Comparison of ENCODE assay signal across 9 cellular contexts in the genomic region with DNA sequence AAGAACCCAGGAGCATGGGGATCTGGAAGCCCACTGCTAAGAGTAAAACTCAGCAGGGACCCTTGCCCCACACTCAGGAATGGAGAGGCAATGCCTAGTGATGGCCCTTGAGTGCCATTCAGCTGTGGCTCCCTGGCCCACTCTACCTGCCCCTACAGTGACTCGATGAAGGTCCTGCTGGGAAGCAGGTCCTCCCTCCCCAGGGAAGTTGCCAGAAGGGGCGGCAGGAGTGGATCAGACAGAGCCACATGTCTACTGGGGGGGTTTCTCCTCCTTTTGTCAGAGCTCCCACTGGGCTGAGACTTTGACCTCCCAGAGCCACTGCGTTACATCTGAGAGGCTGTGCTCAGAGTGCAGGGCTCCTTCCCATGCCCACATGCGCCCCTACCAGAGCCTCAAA. TPM values are rescaled to one million over a fixed set of nuclear protein-coding genes. Genes with fewer than 3 reads are reported as not detected.
A peak's percentile ranks its signal among the peaks of the same experiment; 100 is the strongest.
DNase-seq lines count a peak whose midpoint lies in the region; ATAC-seq and TF ChIP-seq lines count a peak whose summit lies in the region.
"Had no signal": no experiment of that assay in that cellular context is flagged by ENCODE, and none has a peak within 500 bp of the region (broad histone marks: within the 10 kb centered on the region; RNA-seq: fewer than 3 reads in every experiment).

No MANE protein-coding gene starts in this region.

- H3K4me1 ChIP-seq in HUES48 (ENCODE audit: control insufficient read depth, insufficient read depth, low read length), result no peaks in the 10 kb centered on the region

- H4K20me1 ChIP-seq in neural cell (ENCODE audit: insufficient read depth), result no peaks in the 10 kb centered on the region

- H3K36me3 ChIP-seq in HUES48 (ENCODE audit: control insufficient read depth, insufficient read depth, low read length) (peaks cover 12% of the 10 kb centered on the region), neural cell (ENCODE audit: insufficient read depth, low read length) (no peaks in the 10 kb centered on the region)

- H3K4me2 ChIP-seq in neural cell (ENCODE audit: low read length), result no peak overlapping the region

- TF ChIP-seq EP300 in neural cell (conservative IDR thresholded peaks at IDR 0.05; ENCODE audit: poor library complexity, severe bottlenecking), result no peak

- ATAC-seq in GM21423 (IDR thresholded peaks at IDR 0.05; ENCODE audit: unreplicated experiment), result no peak
- no peak for ATAC-seq in GM19463 (IDR thresholded peaks at IDR 0.05; ENCODE audit: unreplicated experiment)
- ATAC-seq: body of pancreas had no signal

- H3K27ac ChIP-seq in HUES48 (ENCODE audit: low read depth, low read length) (no peak overlapping the region), caudate nucleus (ENCODE audit: low read depth, low read length) (peak overlapping the region; percentile 80), neural cell (ENCODE audit: low read length) (no peak overlapping the region)

- TF ChIP-seq RAD21 in neural cell (conservative IDR thresholded peaks at IDR 0.05), result no peak

- H2AFZ ChIP-seq in neural cell (ENCODE audit: low read depth, low read length), result no peak overlapping the region

- H3K27me3 ChIP-seq in HUES48 (ENCODE audit: control insufficient read depth, insufficient read depth, low read length) (no peaks in the 10 kb centered on the region), neural cell (ENCODE audit: insufficient read depth, low read depth, low read length) (no peaks in the 10 kb centered on the region)
- H3K27me3 ChIP-seq: body of pancreas had no signal

- H3K4me3 ChIP-seq in AG10803 (ENCODE audit: low read length) (peak overlapping the region; percentile 68), HUES48 (ENCODE audit: low read depth, low read length) (0 out of 2 replicates have a peak overlapping the region, but pooled peaks have one; percentile 59), neural cell (ENCODE audit: low read length) (peak overlapping the region; percentile 67)

- no peak for TF ChIP-seq CTCF in AG10803 (conservative IDR thresholded peaks at IDR 0.05; ENCODE audit: low read length)
- no peak for TF ChIP-seq CTCF in neural cell (IDR thresholded peaks at IDR 0.05; ENCODE audit: poor library complexity, severe bottlenecking)

- peaks cover 25% of the 10 kb centered on the region for H3K9me3 ChIP-seq in HUES48 (ENCODE audit: control insufficient read depth, insufficient read depth, low read length)
- no peaks in the 10 kb centered on the region for H3K9me3 ChIP-seq in neural cell (ENCODE audit: low read length)
- H3K9me3 ChIP-seq: body of pancreas had no signal

- no peaks in the 10 kb centered on the region for H3K9me2 ChIP-seq in neural cell (ENCODE audit: insufficient read depth, low read length)

- no peaks in the 10 kb centered on the region for H3F3A ChIP-seq in neural cell (ENCODE audit: insufficient read depth, low read length, poor library complexity, severe bottlenecking)

- H3K9ac ChIP-seq in HUES48 (ENCODE audit: low read depth, low read length), result no peak overlapping the region
- no peak overlapping the region for H3K9ac ChIP-seq in neural cell (ENCODE audit: low read length)

- DNase-seq in AG10803 (ENCODE audit: low read depth), result no peak
- no peak for DNase-seq in caudate nucleus (lab: John Stamatoyannopoulos, UW)
- DNase-seq in NCI-H1048 (lab: John Stamatoyannopoulos, UW), result no peak
- DNase-seq in NCI-H82 (lab: John Stamatoyannopoulos, UW), result no peak

- no peaks in the 10 kb centered on the region for H3K79me2 ChIP-seq in neural cell (replicated peaks; ENCODE audit: insufficient read depth, low read length)

TF ChIP-seq in neural cell, 6 proteins besides CTCF, POLR2A, EP300 and RAD21:
- TF ChIP-seq EZH2 (IDR thresholded peaks at IDR 0.05; ENCODE audit: borderline replicate concordance, insufficient read depth, low read length, poor library complexity, severe bottlenecking) (no peak), MXI1 (conservative IDR thresholded peaks at IDR 0.05; ENCODE audit: poor library complexity, severe bottlenecking) (no peak), POLR2AphosphoS5 (IDR thresholded peaks at IDR 0.05) (no peak), SMC3 (conservative IDR thresholded peaks at IDR 0.05; ENCODE audit: poor library complexity) (no peak), TAF1 (IDR thresholded peaks at IDR 0.05; ENCODE audit: low read depth) (no peak)
- TF ChIP-seq, protein P1, sequence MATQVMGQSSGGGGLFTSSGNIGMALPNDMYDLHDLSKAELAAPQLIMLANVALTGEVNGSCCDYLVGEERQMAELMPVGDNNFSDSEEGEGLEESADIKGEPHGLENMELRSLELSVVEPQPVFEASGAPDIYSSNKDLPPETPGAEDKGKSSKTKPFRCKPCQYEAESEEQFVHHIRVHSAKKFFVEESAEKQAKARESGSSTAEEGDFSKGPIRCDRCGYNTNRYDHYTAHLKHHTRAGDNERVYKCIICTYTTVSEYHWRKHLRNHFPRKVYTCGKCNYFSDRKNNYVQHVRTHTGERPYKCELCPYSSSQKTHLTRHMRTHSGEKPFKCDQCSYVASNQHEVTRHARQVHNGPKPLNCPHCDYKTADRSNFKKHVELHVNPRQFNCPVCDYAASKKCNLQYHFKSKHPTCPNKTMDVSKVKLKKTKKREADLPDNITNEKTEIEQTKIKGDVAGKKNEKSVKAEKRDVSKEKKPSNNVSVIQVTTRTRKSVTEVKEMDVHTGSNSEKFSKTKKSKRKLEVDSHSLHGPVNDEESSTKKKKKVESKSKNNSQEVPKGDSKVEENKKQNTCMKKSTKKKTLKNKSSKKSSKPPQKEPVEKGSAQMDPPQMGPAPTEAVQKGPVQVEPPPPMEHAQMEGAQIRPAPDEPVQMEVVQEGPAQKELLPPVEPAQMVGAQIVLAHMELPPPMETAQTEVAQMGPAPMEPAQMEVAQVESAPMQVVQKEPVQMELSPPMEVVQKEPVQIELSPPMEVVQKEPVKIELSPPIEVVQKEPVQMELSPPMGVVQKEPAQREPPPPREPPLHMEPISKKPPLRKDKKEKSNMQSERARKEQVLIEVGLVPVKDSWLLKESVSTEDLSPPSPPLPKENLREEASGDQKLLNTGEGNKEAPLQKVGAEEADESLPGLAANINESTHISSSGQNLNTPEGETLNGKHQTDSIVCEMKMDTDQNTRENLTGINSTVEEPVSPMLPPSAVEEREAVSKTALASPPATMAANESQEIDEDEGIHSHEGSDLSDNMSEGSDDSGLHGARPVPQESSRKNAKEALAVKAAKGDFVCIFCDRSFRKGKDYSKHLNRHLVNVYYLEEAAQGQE (IDR thresholded peaks at IDR 0.05; ENCODE audit: borderline replicate concordance), result no peak

RNA-seq across cellular contexts. Expression of a gene that starts 1.2 kb away (rescaled TPM):
- polyA plus RNA-seq in neural cell, result 2.7 and 6.0 TPM in 2 replicates
- polyA minus RNA-seq in neural cell, result 3.6 and 4.1 TPM in 2 replicates

RNA-seq across cellular contexts. Expression of a gene that starts 2.8 kb away (rescaled TPM):
- polyA plus RNA-seq in neural cell, result 28.5 and 32.2 TPM in 2 replicates
- polyA minus RNA-seq in neural cell, result 23.9 and 29.2 TPM in 2 replicates

RNA-seq across cellular contexts. Expression of a gene that starts 10.1 kb away (rescaled TPM):
- polyA plus RNA-seq in neural cell, result 37.3 and 43.6 TPM in 2 replicates
- 9.3 and 10.9 TPM in 2 replicates for polyA minus RNA-seq in neural cell

RNA-seq across cellular contexts. Expression of a gene that starts 26.9 kb away (rescaled TPM):
- polyA plus RNA-seq in neural cell, result 19.5 and 30.9 TPM in 2 replicates
- 11.3 and 11.9 TPM in 2 replicates for polyA minus RNA-seq in neural cell

RNA-seq across cellular contexts. Expression of a gene that starts 31.1 kb away (rescaled TPM):
- 17.2 and 22.2 TPM in 2 replicates for polyA plus RNA-seq in neural cell
- 27.8 and 28.4 TPM in 2 replicates for polyA minus RNA-seq in neural cell
